Comparison of ENCODE assay signal across 2 cellular contexts in the genomic region with DNA sequence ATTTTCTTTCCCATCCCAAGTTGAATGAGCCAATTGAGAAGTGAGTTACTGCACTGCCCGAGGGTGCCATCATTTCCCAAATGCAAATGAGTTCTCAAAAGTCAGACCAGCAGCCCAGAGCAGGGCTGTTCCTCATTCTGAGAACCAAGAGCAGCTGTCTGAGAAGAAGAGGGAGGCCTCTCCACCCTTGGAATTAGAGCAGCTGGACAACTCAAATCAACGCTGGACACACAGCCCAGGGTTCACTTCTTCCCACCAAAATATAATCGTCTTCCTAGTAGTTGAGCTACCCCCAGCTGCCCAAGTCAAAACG.
TF ChIP-seq lines count a peak whose summit lies in the region.

No MANE protein-coding gene starts in this region.

TF ChIP-seq in GM12891, 5 proteins besides CTCF, POLR2A, EP300 and RAD21:
- TF ChIP-seq SPI1 (IDR thresholded peaks at IDR 0.05; ENCODE audit: low read depth, low read length), result peak; percentile 78
- no peak for TF ChIP-seq POU2F2 (IDR thresholded peaks at IDR 0.05; ENCODE audit: low read depth, low read length)
- no peak for TF ChIP-seq PAX5 (IDR thresholded peaks at IDR 0.05; ENCODE audit: insufficient read depth, low read length, severe bottlenecking)

TF ChIP-seq in H1, 55 proteins besides CTCF, POLR2A, EP300 and RAD21:
- no peak for TF ChIP-seq KDM1A (IDR thresholded peaks at IDR 0.05; ENCODE audit: borderline replicate concordance, low read length)
- TF ChIP-seq SRF (IDR thresholded peaks at IDR 0.05; ENCODE audit: low read depth, low read length), result no peak
- TF ChIP-seq SP1 (IDR thresholded peaks at IDR 0.05; ENCODE audit: low read depth, low read length), result no peak
- TF ChIP-seq GABPA (IDR thresholded peaks at IDR 0.05; ENCODE audit: borderline replicate concordance, insufficient read depth, low read length), result no peak
- no peak for TF ChIP-seq RXRA (IDR thresholded peaks at IDR 0.05; ENCODE audit: insufficient read depth, low read depth, low read length)
- no peak for TF ChIP-seq JUN (IDR thresholded peaks at IDR 0.05; ENCODE audit: low read depth, low read length)
- TF ChIP-seq CBX5 (IDR thresholded peaks at IDR 0.05; ENCODE audit: low read depth, low read length), result no peak
- no peak for TF ChIP-seq ASH2L (IDR thresholded peaks at IDR 0.05; ENCODE audit: low read length)
- TF ChIP-seq HDAC2 (IDR thresholded peaks at IDR 0.05; ENCODE audit: borderline replicate concordance in 1 of 2, low read depth in 2 of 2, low read length in 2 of 2), result no peak
- TF ChIP-seq SIN3A (conservative IDR thresholded peaks at IDR 0.05 in 1 of 2, IDR thresholded peaks at IDR 0.05 in 1 of 2; ENCODE audit: low read depth in 1 of 2, low read length in 2 of 2), result no peak
- TF ChIP-seq SP2 (IDR thresholded peaks at IDR 0.05; ENCODE audit: low read length), result no peak
- no peak for TF ChIP-seq BCL11A (IDR thresholded peaks at IDR 0.05; ENCODE audit: low read depth in 2 of 2, low read length in 2 of 2)
- no peak for TF ChIP-seq TEAD4 (IDR thresholded peaks at IDR 0.05; ENCODE audit: low read depth, low read length)
TF ChIP-seq in H1: peak in this region for 0.
